25 cellular contexts compared by ENCODE assay signal in the genomic region with DNA sequence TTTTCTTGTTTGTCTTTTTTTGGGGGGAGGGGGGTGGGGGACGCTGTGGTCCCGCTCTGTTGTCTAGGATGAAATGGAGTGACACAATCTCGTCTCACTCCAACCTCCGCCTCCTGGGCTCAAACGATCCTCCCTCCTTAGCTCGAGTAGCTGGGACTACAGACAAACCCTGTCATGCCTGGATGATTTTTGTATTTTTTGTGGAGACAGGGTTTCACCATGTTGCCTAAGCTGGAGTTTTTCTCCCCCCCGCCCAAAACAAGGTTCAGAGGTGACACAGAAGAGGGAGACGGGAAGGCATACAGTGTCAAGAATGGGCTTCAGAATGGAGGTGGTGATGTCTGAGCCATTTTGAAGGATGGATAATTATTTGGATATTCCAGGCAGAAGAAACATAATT.
DNase-seq lines count a peak whose midpoint lies in the region; ATAC-seq and TF ChIP-seq lines count a peak whose summit lies in the region.
"Had no signal": no experiment of that assay in that cellular context is flagged by ENCODE, and none has a peak within 500 bp of the region (broad histone marks: within the 10 kb centered on the region; RNA-seq: fewer than 3 reads in every experiment).

No MANE protein-coding gene starts in this region.

- no peaks in the 10 kb centered on the region for H3K9me3 ChIP-seq in Caco-2
- H3K9me3 ChIP-seq in HEK293 (ENCODE audit: control insufficient read depth, insufficient read depth, low read depth, low read length): no peaks in the 10 kb centered on the region
- no peaks in the 10 kb centered on the region for H3K9me3 ChIP-seq in mesodermal cell (ENCODE audit: control insufficient read depth, low read length)
- H3K9me3 ChIP-seq: esophagus squamous epithelium, psoas muscle, stomach, tibial nerve had no signal

- BruUV-seq in Caco-2 (replicated peaks; lab: Mats Ljungman, UMichigan): no TSS peak

- CTCF ChIA-PET in Caco-2 (lab: Charles Lee) (interaction anchor here (0.8 kb wide), 1 partner anchor 9 kb away, joined by 3 read pairs; no protein-coding TSS in a partner anchor), HEK293 (lab: Yijun Ruan, JAX) (interaction anchor here (0.6 to 1.7 kb wide), 2 partner anchors 9 to 364 kb away, joined by 3 read pairs; no protein-coding TSS in a partner anchor)

- 91 to 100% methylated on average over 1 to 7 of the region's 8 CpGs for WGBS in mesodermal cell (ENCODE audit: insufficient coverage in 2 of 2), 2 experiments

- TF ChIP-seq CTCF in Caco-2 (IDR thresholded peaks at IDR 0.05; ENCODE audit: insufficient read depth in 1 of 2, low read depth in 1 of 2, low read length in 1 of 2, severe bottlenecking in 1 of 2, unreplicated experiment in 1 of 2) (no peak), HEK293 (tag by site-specific recombination; IDR thresholded peaks at IDR 0.05) (no peak)

- no peaks in the 10 kb centered on the region for H3K27me3 Mint-ChIP-seq in Caco-2 (ENCODE audit: insufficient read depth, unreplicated experiment)
- H3K27me3 Mint-ChIP-seq in naive thymus-derived CD8-positive, alpha-beta T cell: no peaks in the 10 kb centered on the region
- H3K27me3 Mint-ChIP-seq: central memory CD8-positive, alpha-beta T cell had no signal

- DNase-seq in Caco-2 (no peak), NCI-H526 treated with DMSO at 0.1 percent for 48 hours (lab: John Stamatoyannopoulos, UW) (peak; percentile 50), germinal center (ENCODE audit: low spot score) (no peak)
- DNase-seq in naive thymus-derived CD8-positive, alpha-beta T cell: no peak
- DNase-seq: activated CD8-positive, alpha-beta T cell treated with anti-CD3 and anti-CD28 coated beads, Interleukin-2, amount 10 ng/mL, durations not matched to agents 7 days and 5 days; aorta; DND-41; esophagus squamous epithelium; foreskin melanocyte; Karpas-422; left colon; NCI-H1417 treated with DMSO at 0.1 percent for 48 hours; nucleus accumbens; psoas muscle; stomach; T-helper 2 cell had no signal

- no peak for ATAC-seq in GM18867 (IDR thresholded peaks at IDR 0.05; ENCODE audit: unreplicated experiment)
- ATAC-seq in naive thymus-derived CD8-positive, alpha-beta T cell: no peak
- ATAC-seq: activated CD8-positive, alpha-beta T cell treated with anti-CD3 and anti-CD28 coated beads, Interleukin-2, amount 10 ng/mL, durations not matched to agents 7 days and 5 days; left colon; psoas muscle; SK-N-SH treated with all-trans-retinoic acid at 6 μM for 48 hours had no signal

- H3K27ac ChIP-seq in HEK293 (ENCODE audit: extremely low read depth, low read depth, low read length) (no peak overlapping the region), mesodermal cell (ENCODE audit: low read depth, low read length, severe bottlenecking) (peak overlapping the region; percentile 2)
- H3K27ac ChIP-seq: esophagus squamous epithelium, hepatocyte, HL-60, psoas muscle, stomach had no signal

- intact Hi-C loops in Caco-2 (cut with micrococcal nuclease; ENCODE audit: unreplicated experiment): no loop called here

- peaks cover 11% of the 10 kb centered on the region for H3K36me3 Mint-ChIP-seq in Caco-2 (ENCODE audit: insufficient read depth, unreplicated experiment)
- peaks cover 0 to 47% (median 6%) of the 10 kb centered on the region in 3 donors for H3K36me3 Mint-ChIP-seq in naive thymus-derived CD8-positive, alpha-beta T cell

- peaks cover 13% of the 10 kb centered on the region for H3K4me1 ChIP-seq in Caco-2
- H3K4me1 ChIP-seq in HEK293 (ENCODE audit: control insufficient read depth, insufficient read depth, low read length): peaks cover 6% of the 10 kb centered on the region
- H3K4me1 ChIP-seq in mesodermal cell (ENCODE audit: control insufficient read depth, insufficient read depth, low read length, poor library complexity, severe bottlenecking): peaks cover 18% of the 10 kb centered on the region
- H3K4me1 ChIP-seq: psoas muscle had no signal

- H3K4me3 Mint-ChIP-seq in Caco-2 (ENCODE audit: unreplicated experiment): no peak overlapping the region
- no peak overlapping the region for H3K4me3 Mint-ChIP-seq in naive thymus-derived CD8-positive, alpha-beta T cell
- H3K4me3 Mint-ChIP-seq: activated CD8-positive, alpha-beta T cell treated with anti-CD3 and anti-CD28 coated beads, Interleukin-2, amount 10 ng/mL, durations not matched to agents 7 days and 5 days; central memory CD8-positive, alpha-beta T cell had no signal

- H3K36me3 ChIP-seq in Caco-2 (ENCODE audit: control insufficient read depth, insufficient read depth, low read length) (peaks cover 1% of the 10 kb centered on the region; the same call in 1 of the 2 replicates), HEK293 (ENCODE audit: control insufficient read depth in 2 of 2, insufficient read depth in 1 of 2, low read length in 2 of 2) (peaks cover 0 to 4% of the 10 kb centered on the region in 2 experiments; a peak in 1 of 3 replicates), mesodermal cell (ENCODE audit: control insufficient read depth, insufficient read depth, low read length) (no peaks in the 10 kb centered on the region)
- H3K36me3 ChIP-seq: esophagus squamous epithelium, tibial nerve had no signal

- H3K9me3 Mint-ChIP-seq in Caco-2 (ENCODE audit: unreplicated experiment): no peaks in the 10 kb centered on the region
- no peaks in the 10 kb centered on the region for H3K9me3 Mint-ChIP-seq in naive thymus-derived CD8-positive, alpha-beta T cell
- H3K9me3 Mint-ChIP-seq: activated naive CD4-positive, alpha-beta T cell treated with anti-CD3 and anti-CD28 coated beads, Interleukin-2, amount 50 U/mL, for 72 hours; central memory CD8-positive, alpha-beta T cell had no signal

- no peak overlapping the region for H3K4me3 ChIP-seq in Caco-2 (ENCODE audit: low read depth, low read length)
- H3K4me3 ChIP-seq in HEK293 (ENCODE audit: low read depth, low read length): no peak overlapping the region
- H3K4me3 ChIP-seq in mesodermal cell (ENCODE audit: extremely low read depth, insufficient read depth, low read length, poor library complexity, severe bottlenecking): no peak overlapping the region
- H3K4me3 ChIP-seq: esophagus squamous epithelium, hepatocyte, psoas muscle, stomach, tibial nerve had no signal

- H3K27ac Mint-ChIP-seq in Caco-2 (ENCODE audit: unreplicated experiment): peak overlapping the region; percentile 56
- H3K27ac Mint-ChIP-seq in naive thymus-derived CD8-positive, alpha-beta T cell: no peak overlapping the region
- H3K27ac Mint-ChIP-seq: activated CD8-positive, alpha-beta T cell treated with anti-CD3 and anti-CD28 coated beads, Interleukin-2, amount 10 ng/mL, durations not matched to agents 7 days and 5 days; activated naive CD4-positive, alpha-beta T cell treated with anti-CD3 and anti-CD28 coated beads, Interleukin-2, amount 50 U/mL, for 72 hours had no signal

- POLR2A ChIA-PET in Caco-2 (lab: Charles Lee) (no interaction called here), HEK293 (lab: Yijun Ruan, JAX) (no interaction called here)
- POLR2A ChIA-PET in naive thymus-derived CD8-positive, alpha-beta T cell (lab: Charles Lee): interaction anchor here (0.7 kb wide), 1 partner anchor 108 kb away, joined by 5 read pairs; no protein-coding TSS in a partner anchor

- H3K27me3 ChIP-seq in Caco-2 (replicated peaks; ENCODE audit: control insufficient read depth, insufficient read depth, low read length): no peaks in the 10 kb centered on the region
- H3K27me3 ChIP-seq: esophagus squamous epithelium, hepatocyte, stomach, tibial nerve had no signal

- peaks cover 31% of the 10 kb centered on the region for H3K4me1 Mint-ChIP-seq in Caco-2 (ENCODE audit: low read depth, unreplicated experiment)
- peaks cover 7 to 17% (median 11%) of the 10 kb centered on the region in 4 donors for H3K4me1 Mint-ChIP-seq in naive thymus-derived CD8-positive, alpha-beta T cell

TF ChIP-seq in HEK293, 187 proteins besides CTCF, POLR2A, EP300 and RAD21 (continues in another document):
- TF ChIP-seq, protein P1, sequence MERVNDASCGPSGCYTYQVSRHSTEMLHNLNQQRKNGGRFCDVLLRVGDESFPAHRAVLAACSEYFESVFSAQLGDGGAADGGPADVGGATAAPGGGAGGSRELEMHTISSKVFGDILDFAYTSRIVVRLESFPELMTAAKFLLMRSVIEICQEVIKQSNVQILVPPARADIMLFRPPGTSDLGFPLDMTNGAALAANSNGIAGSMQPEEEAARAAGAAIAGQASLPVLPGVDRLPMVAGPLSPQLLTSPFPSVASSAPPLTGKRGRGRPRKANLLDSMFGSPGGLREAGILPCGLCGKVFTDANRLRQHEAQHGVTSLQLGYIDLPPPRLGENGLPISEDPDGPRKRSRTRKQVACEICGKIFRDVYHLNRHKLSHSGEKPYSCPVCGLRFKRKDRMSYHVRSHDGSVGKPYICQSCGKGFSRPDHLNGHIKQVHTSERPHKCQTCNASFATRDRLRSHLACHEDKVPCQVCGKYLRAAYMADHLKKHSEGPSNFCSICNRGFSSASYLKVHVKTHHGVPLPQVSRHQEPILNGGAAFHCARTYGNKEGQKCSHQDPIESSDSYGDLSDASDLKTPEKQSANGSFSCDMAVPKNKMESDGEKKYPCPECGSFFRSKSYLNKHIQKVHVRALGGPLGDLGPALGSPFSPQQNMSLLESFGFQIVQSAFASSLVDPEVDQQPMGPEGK (tag by site-specific recombination; IDR thresholded peaks at IDR 0.05): 0 out of 2 replicates have a peak, but pooled peaks have one; percentile 25
- TF ChIP-seq ZNF133 (tag by site-specific recombination; IDR thresholded peaks at IDR 0.05) (no peak), SP7 (tag by site-specific recombination; IDR thresholded peaks at IDR 0.05) (peak; percentile 33; the same call in 1 of the 2 replicates), ZNF658 (tag by site-specific recombination; IDR thresholded peaks at IDR 0.05) (no peak), IKZF3 (tag by site-specific recombination; IDR thresholded peaks at IDR 0.05) (no peak), ZNF843 (tag by site-specific recombination; IDR thresholded peaks at IDR 0.05) (no peak)
- TF ChIP-seq, protein P2, sequence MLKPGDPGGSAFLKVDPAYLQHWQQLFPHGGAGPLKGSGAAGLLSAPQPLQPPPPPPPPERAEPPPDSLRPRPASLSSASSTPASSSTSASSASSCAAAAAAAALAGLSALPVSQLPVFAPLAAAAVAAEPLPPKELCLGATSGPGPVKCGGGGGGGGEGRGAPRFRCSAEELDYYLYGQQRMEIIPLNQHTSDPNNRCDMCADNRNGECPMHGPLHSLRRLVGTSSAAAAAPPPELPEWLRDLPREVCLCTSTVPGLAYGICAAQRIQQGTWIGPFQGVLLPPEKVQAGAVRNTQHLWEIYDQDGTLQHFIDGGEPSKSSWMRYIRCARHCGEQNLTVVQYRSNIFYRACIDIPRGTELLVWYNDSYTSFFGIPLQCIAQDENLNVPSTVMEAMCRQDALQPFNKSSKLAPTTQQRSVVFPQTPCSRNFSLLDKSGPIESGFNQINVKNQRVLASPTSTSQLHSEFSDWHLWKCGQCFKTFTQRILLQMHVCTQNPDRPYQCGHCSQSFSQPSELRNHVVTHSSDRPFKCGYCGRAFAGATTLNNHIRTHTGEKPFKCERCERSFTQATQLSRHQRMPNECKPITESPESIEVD (tag by site-specific recombination; IDR thresholded peaks at IDR 0.05): peak; percentile 78
